In genomic region chr5:115578657-115579056, GRCh38 we compare ENCODE assay signal across 15 cellular contexts. TPM values are rescaled to one million over a fixed set of nuclear protein-coding genes. Genes with fewer than 3 reads are reported as not detected.
DNase-seq lines count a peak whose midpoint lies in the region; ATAC-seq, FAIRE-seq and TF ChIP-seq lines count a peak whose summit lies in the region.
"Had no signal": no experiment of that assay in that cellular context is flagged by ENCODE, and none has a peak within 500 bp of the region (broad histone marks: within the 10 kb centered on the region; RNA-seq: fewer than 3 reads in every experiment).

No MANE protein-coding gene starts in this region.

- peak; percentile 82 for FAIRE-seq in GM12891 (lab: Jason Lieb, UNC)
- FAIRE-seq in kidney (lab: Jason Lieb, UNC) = no peak

- no peak overlapping the region for H3K27ac ChIP-seq in kidney (ENCODE audit: low read depth in 2 of 2, low read length in 2 of 2)
- no peak overlapping the region for H3K27ac ChIP-seq in CD8-positive, alpha-beta T cell (ENCODE audit: low read depth, low read length)
- H3K27ac ChIP-seq: GM23248, KMS-11 had no signal

- H3K27me3 Mint-ChIP-seq in CD8-positive, alpha-beta T cell (ENCODE audit: low read depth) = peaks cover 2% of the 10 kb centered on the region
- peaks cover 5% of the 10 kb centered on the region for H3K27me3 Mint-ChIP-seq in activated CD4-positive, alpha-beta memory T cell treated with anti-CD3 and anti-CD28 coated beads, Interleukin-2, amount 10 ng/mL, durations not matched to agents 7 days and 5 days

- no peaks in the 10 kb centered on the region for H3K4me1 ChIP-seq in kidney (ENCODE audit: control insufficient read depth in 1 of 2, insufficient read depth in 1 of 2, low read depth in 1 of 2, low read length in 2 of 2)
- no peaks in the 10 kb centered on the region for H3K4me1 ChIP-seq in CD8-positive, alpha-beta T cell (ENCODE audit: insufficient read depth, low read length)

- POLR2A ChIA-PET in CD8-positive, alpha-beta T cell (lab: Charles Lee) = no interaction called here
- POLR2A ChIA-PET in activated CD4-positive, alpha-beta memory T cell treated with anti-CD3 and anti-CD28 coated beads, Interleukin-2, amount 10 ng/mL, durations not matched to agents 7 days and 5 days (lab: Charles Lee) = no interaction called here

- CTCF ChIA-PET in CD8-positive, alpha-beta T cell (lab: Charles Lee) = no interaction called here
- CTCF ChIA-PET in activated CD4-positive, alpha-beta memory T cell treated with anti-CD3 and anti-CD28 coated beads, Interleukin-2, amount 10 ng/mL, durations not matched to agents 7 days and 5 days (lab: Charles Lee) = no interaction called here

- ATAC-seq in GM19438 (IDR thresholded peaks at IDR 0.05; ENCODE audit: low read depth, unreplicated experiment) (peak; percentile 65), HG02840 (IDR thresholded peaks at IDR 0.05; ENCODE audit: low FRiP score, unreplicated experiment) (peak; percentile 39), HG03457 (IDR thresholded peaks at IDR 0.05; ENCODE audit: unreplicated experiment) (peak; percentile 42)
- no peak for ATAC-seq in CD8-positive, alpha-beta T cell

- intact Hi-C loops in kidney (cut with DNase I) = no loop called here
- intact Hi-C loops in CD8-positive, alpha-beta T cell (cut with DNase I, micrococcal nuclease) = no loop called here

- H3K36me3 Mint-ChIP-seq in CD8-positive, alpha-beta T cell = no peaks in the 10 kb centered on the region
- no peaks in the 10 kb centered on the region for H3K36me3 Mint-ChIP-seq in activated CD4-positive, alpha-beta memory T cell treated with anti-CD3 and anti-CD28 coated beads, Interleukin-2, amount 10 ng/mL, durations not matched to agents 7 days and 5 days (ENCODE audit: low read depth)

- no peak overlapping the region for H3K4me3 Mint-ChIP-seq in CD8-positive, alpha-beta T cell
- H3K4me3 Mint-ChIP-seq in activated CD4-positive, alpha-beta memory T cell treated with anti-CD3 and anti-CD28 coated beads, Interleukin-2, amount 10 ng/mL, durations not matched to agents 7 days and 5 days = no peak overlapping the region
- H3K4me3 Mint-ChIP-seq: activated naive CD4-positive, alpha-beta T cell treated with anti-CD3 and anti-CD28 coated beads, Interleukin-2, amount 50 U/mL, for 24 hours had no signal

- H3K27ac Mint-ChIP-seq in CD8-positive, alpha-beta T cell = no peak overlapping the region
- H3K27ac Mint-ChIP-seq in activated CD4-positive, alpha-beta memory T cell treated with anti-CD3 and anti-CD28 coated beads, Interleukin-2, amount 10 ng/mL, durations not matched to agents 7 days and 5 days = no peak overlapping the region
- H3K27ac Mint-ChIP-seq: activated naive CD4-positive, alpha-beta T cell treated with anti-CD3 and anti-CD28 coated beads, Interleukin-2, amount 50 U/mL, for 24 hours had no signal

- no peaks in the 10 kb centered on the region for H3K9me3 Mint-ChIP-seq in CD8-positive, alpha-beta T cell
- H3K9me3 Mint-ChIP-seq in activated CD4-positive, alpha-beta memory T cell treated with anti-CD3 and anti-CD28 coated beads, Interleukin-2, amount 10 ng/mL, durations not matched to agents 7 days and 5 days = no peaks in the 10 kb centered on the region
- H3K9me3 Mint-ChIP-seq: activated naive CD4-positive, alpha-beta T cell treated with anti-CD3 and anti-CD28 coated beads, Interleukin-2, amount 50 U/mL, for 24 hours had no signal

- H3K9ac ChIP-seq in kidney (ENCODE audit: low read length in 2 of 2) = no peak overlapping the region
- H3K9ac ChIP-seq: GM23248, KMS-11 had no signal

- H3K27me3 ChIP-seq in CD8-positive, alpha-beta T cell (ENCODE audit: insufficient read depth, low read length) = no peaks in the 10 kb centered on the region

- DNase-seq in GM12891 (ENCODE audit: insufficient read length, low spot score) (no peak), kidney (no peak), A172 (ENCODE audit: low spot score) (no peak)
- no peak for DNase-seq in CD8-positive, alpha-beta T cell
- DNase-seq in activated CD4-positive, alpha-beta memory T cell treated with anti-CD3 and anti-CD28 coated beads, Interleukin-2, amount 10 ng/mL, durations not matched to agents 7 days and 5 days = no peak
- DNase-seq: activated CD4-positive, CD25-positive, alpha-beta regulatory T cell; DND-41; GM23248; kidney glomerular epithelial cell; NCI-H2171 treated with DMSO at 0.1 percent for 48 hours had no signal

- H3K9me3 ChIP-seq in kidney (ENCODE audit: control insufficient read depth in 1 of 2, low read length in 2 of 2) = no peaks in the 10 kb centered on the region
- H3K9me3 ChIP-seq in CD8-positive, alpha-beta T cell (ENCODE audit: low read length) = no peaks in the 10 kb centered on the region

- H3K4me3 ChIP-seq in kidney (ENCODE audit: low read length in 2 of 2) = no peak overlapping the region
- H3K4me3 ChIP-seq in CD8-positive, alpha-beta T cell (ENCODE audit: low read depth, low read length) = no peak overlapping the region
- H3K4me3 ChIP-seq: GM23248 had no signal

- H3K36me3 ChIP-seq in kidney (ENCODE audit: control insufficient read depth in 1 of 2, insufficient read depth in 2 of 2, low read length in 2 of 2) = peaks cover 0 to 6% of the 10 kb centered on the region in 2 donors
- H3K36me3 ChIP-seq in CD8-positive, alpha-beta T cell (ENCODE audit: insufficient read depth, low read length) = no peaks in the 10 kb centered on the region

- peaks cover 3% of the 10 kb centered on the region for H3K4me1 Mint-ChIP-seq in CD8-positive, alpha-beta T cell (ENCODE audit: low read depth)
- peaks cover 2% of the 10 kb centered on the region for H3K4me1 Mint-ChIP-seq in activated CD4-positive, alpha-beta memory T cell treated with anti-CD3 and anti-CD28 coated beads, Interleukin-2, amount 10 ng/mL, durations not matched to agents 7 days and 5 days

- TF ChIP-seq CTCF in kidney (IDR thresholded peaks at IDR 0.05; ENCODE audit: borderline replicate concordance, extremely low read depth, insufficient read depth) = no peak
- no peak for TF ChIP-seq CTCF in CD8-positive, alpha-beta T cell (IDR thresholded peaks at IDR 0.05)

- no peak for TF ChIP-seq POLR2A in GM12891 (IDR thresholded peaks at IDR 0.05; ENCODE audit: low read depth, low read length)

TF ChIP-seq in GM12891, 5 proteins besides CTCF, POLR2A, EP300 and RAD21:
- TF ChIP-seq SPI1 (IDR thresholded peaks at IDR 0.05; ENCODE audit: low read depth, low read length) (peak; percentile 89), PAX5 (IDR thresholded peaks at IDR 0.05; ENCODE audit: insufficient read depth, low read length, severe bottlenecking) (no peak)

RNA-seq across cellular contexts. Expression of gene TICAM2, which starts 23.6 kb away (rescaled TPM):
- polyA plus RNA-seq in GM12891 (2012; ENCODE audit: low read depth, missing spikeins) = 4.2 TPM
- total RNA-seq in kidney = 7.6 TPM
- 2.0 TPM for polyA plus RNA-seq in kidney (ENCODE audit: insufficient read depth, low read depth, low replicate concordance)
- total RNA-seq in CD8-positive, alpha-beta T cell = under 1 TPM; 0.27 to 0.36 TPM
- 1 to 10 TPM; 1.8 to 2.5 TPM for total RNA-seq in activated CD4-positive, alpha-beta memory T cell treated with anti-CD3 and anti-CD28 coated beads, Interleukin-2, amount 10 ng/mL, durations not matched to agents 7 days and 5 days
- total RNA-seq in A172 (2014; rRNA removed; shearing (Covaris generic)) = 10.0 and 11.1 TPM in 2 replicates

RNA-seq across cellular contexts. Expression of gene FEM1C, which starts 34.1 kb away (rescaled TPM):
- 6.6 TPM for polyA plus RNA-seq in GM12891 (2012; ENCODE audit: low read depth, missing spikeins)
- 18.6 TPM for total RNA-seq in kidney
- polyA plus RNA-seq in kidney (ENCODE audit: insufficient read depth, low read depth, low replicate concordance) = 4.3 TPM
- 10 to 100 TPM; 32.7 to 32.9 TPM for total RNA-seq in CD8-positive, alpha-beta T cell
- 10 to 100 TPM; 16.8 to 17.0 TPM for total RNA-seq in activated CD4-positive, alpha-beta memory T cell treated with anti-CD3 and anti-CD28 coated beads, Interleukin-2, amount 10 ng/mL, durations not matched to agents 7 days and 5 days
- 21.1 and 21.3 TPM in 2 replicates for total RNA-seq in A172 (2014; rRNA removed; shearing (Covaris generic))

RNA-seq across cellular contexts. Expression of gene TMED7, which starts 47.2 kb away (rescaled TPM):
- polyA plus RNA-seq in GM12891 (2012; ENCODE audit: low read depth, missing spikeins) = 10.8 TPM
- 115 TPM for total RNA-seq in kidney
- 24.4 TPM for polyA plus RNA-seq in kidney (ENCODE audit: insufficient read depth, low read depth, low replicate concordance)
- total RNA-seq in CD8-positive, alpha-beta T cell = 10 to 100 TPM; 67.2 to 71.5 TPM
- total RNA-seq in activated CD4-positive, alpha-beta memory T cell treated with anti-CD3 and anti-CD28 coated beads, Interleukin-2, amount 10 ng/mL, durations not matched to agents 7 days and 5 days = 10 to 100 TPM; 52.7 to 55.6 TPM
- total RNA-seq in A172 (2014; rRNA removed; shearing (Covaris generic)) = 147 and 165 TPM in 2 replicates
